Comparison of ENCODE assay signal across 8 cellular contexts in the genomic region with DNA sequence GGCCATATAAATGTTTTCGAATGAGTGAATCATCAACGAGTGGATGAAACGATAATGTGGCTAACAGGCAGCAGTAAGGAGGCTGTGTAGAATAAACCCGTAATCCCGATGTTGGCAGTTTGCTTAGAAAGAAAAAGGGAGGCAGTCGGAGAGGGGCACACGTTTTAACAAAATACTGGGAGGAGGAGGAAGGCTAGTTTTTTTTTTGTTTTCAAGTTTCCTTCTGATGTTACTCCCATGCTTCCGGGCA. TPM values are rescaled to one million over a fixed set of nuclear protein-coding genes. Genes with fewer than 3 reads are reported as not detected.
DNase-seq lines count a peak whose midpoint lies in the region; ATAC-seq and TF ChIP-seq lines count a peak whose summit lies in the region.

No MANE protein-coding gene starts in this region.

- H3K9ac ChIP-seq in HCT116 (ENCODE audit: low read length) (peak overlapping the region; percentile 89), smooth muscle cell (ENCODE audit: low read depth) (no peak overlapping the region)

- BruUV-seq in HCT116 (replicated peaks; lab: Mats Ljungman, UMichigan): no TSS peak

- H3K9me3 ChIP-seq in HCT116 (ENCODE audit: control insufficient read depth in 1 of 2, insufficient read depth in 1 of 2, low read depth in 1 of 2, low read length in 2 of 2) (no peaks in the 10 kb centered on the region), right atrium auricular region (no peaks in the 10 kb centered on the region), smooth muscle cell (replicated peaks; ENCODE audit: low read depth) (no peaks in the 10 kb centered on the region)

- H3K4me3 ChIP-seq in HCT116 (replicated peaks in 1 of 2; ENCODE audit: low read depth in 1 of 2, low read length in 2 of 2) (peak overlapping the region; percentile 80 to 86), WI38 (ENCODE audit: low read depth, low read length) (peak overlapping the region; percentile 82), right atrium auricular region (peak overlapping the region; percentile 85 to 91), smooth muscle cell (peak overlapping the region; percentile 82)

- H3K4me2 ChIP-seq in HCT116 (ENCODE audit: low read length) (peak overlapping the region; percentile 84), smooth muscle cell (peak overlapping the region; percentile 85)

- H3K27me3 ChIP-seq in HCT116 (ENCODE audit: insufficient read depth, low read length) (no peaks in the 10 kb centered on the region), right atrium auricular region (no peaks in the 10 kb centered on the region), smooth muscle cell (ENCODE audit: low read depth) (no peaks in the 10 kb centered on the region)

- CTCF ChIA-PET in HCT116 (lab: Charles Lee): interaction anchor here (0.8 to 3.3 kb wide), 3 partner anchors 12 to 67 kb away, joined by 3 to 16 read pairs (median 11); no protein-coding TSS in a partner anchor

- ATAC-seq in HCT116 (no peak), GM18498 (IDR thresholded peaks at IDR 0.05; ENCODE audit: unreplicated experiment) (no peak)

- peaks cover 45% of the 10 kb centered on the region for H3K79me2 ChIP-seq in HCT116 (ENCODE audit: insufficient read depth, low read length)
- H3K79me2 ChIP-seq in smooth muscle cell (ENCODE audit: low read depth): peaks cover 38% of the 10 kb centered on the region

- H3K36me3 ChIP-seq in HCT116 (ENCODE audit: control insufficient read depth in 1 of 2, insufficient read depth in 2 of 2, low read length in 2 of 2) (0 out of 4 replicates have a peak, but pooled peaks cover 0 to 4% of the 10 kb centered on the region in 2 experiments), right atrium auricular region (no peaks in the 10 kb centered on the region), smooth muscle cell (ENCODE audit: low read depth) (no peaks in the 10 kb centered on the region)

- no peaks in the 10 kb centered on the region for H3K9me2 ChIP-seq in HCT116 (ENCODE audit: insufficient read depth)

- intact Hi-C loops in HCT116 (cut with micrococcal nuclease): loop anchor here (5.0 kb wide), 1 partner anchor 65 kb away; no protein-coding TSS in a partner anchor

- TF ChIP-seq RAD21 in HCT116 (IDR thresholded peaks at IDR 0.05; ENCODE audit: low read depth): no peak

- TF ChIP-seq CTCF in HCT116 (IDR thresholded peaks at IDR 0.05 in 2 of 3, conservative IDR thresholded peaks at IDR 0.05 in 1 of 3; ENCODE audit: borderline replicate concordance in 1 of 3, insufficient read depth in 1 of 3, low read depth in 2 of 3, low read length in 2 of 3) (no peak), WI38 (IDR thresholded peaks at IDR 0.05; ENCODE audit: low read depth, low read length) (no peak), right atrium auricular region (IDR thresholded peaks at IDR 0.05) (no peak), smooth muscle cell (IDR thresholded peaks at IDR 0.05; ENCODE audit: borderline replicate concordance, insufficient read depth, poor library complexity, severe bottlenecking) (no peak)

- H3K27ac ChIP-seq in HCT116 (ENCODE audit: low read depth, low read length) (peak overlapping the region; percentile 56; the same call in 1 of the 2 replicates), right atrium auricular region (peak overlapping the region; percentile 33 to 54), smooth muscle cell (ENCODE audit: low read depth) (peak overlapping the region; percentile 3)

- 5% methylated on average over 8 of the region's 8 CpGs for WGBS in smooth muscle cell (ENCODE audit: low lambda C conversion rate)

- RAD21 ChIA-PET in HCT116 (lab: Charles Lee; ENCODE audit: low non-redundant PET in 1 of 2, low total read pairs in 2 of 2, uncharacterized antibody in 2 of 2, unreplicated experiment in 2 of 2): no interaction called here

- POLR2A ChIA-PET in HCT116 (lab: Charles Lee): interaction anchor here (1.1 kb wide), 1 partner anchor 64 kb away, joined by 3 read pairs; no protein-coding TSS in a partner anchor

- no peaks in the 10 kb centered on the region for H4K20me1 ChIP-seq in HCT116 (ENCODE audit: insufficient read depth)
- no peaks in the 10 kb centered on the region for H4K20me1 ChIP-seq in smooth muscle cell (ENCODE audit: low read depth)

- H3K4me1 ChIP-seq in HCT116 (ENCODE audit: control insufficient read depth in 1 of 2, insufficient read depth in 2 of 2, low read length in 2 of 2) (peaks cover 13 to 25% of the 10 kb centered on the region in 2 experiments; a peak in 3 of 4 replicates), right atrium auricular region (peaks cover 0 to 18% of the 10 kb centered on the region in 2 donors), smooth muscle cell (ENCODE audit: low read depth) (peaks cover 6% of the 10 kb centered on the region)

- no peaks in the 10 kb centered on the region for H3F3A ChIP-seq in smooth muscle cell (ENCODE audit: low read depth)

- DNase-seq in HCT116 (ENCODE audit: low read depth, low spot score): no peak
- no peak for DNase-seq in right atrium auricular region (ENCODE audit: low spot score)
- no peak for DNase-seq in smooth muscle cell (lab: John Stamatoyannopoulos, UW; ENCODE audit: unreplicated experiment)
- DNase-seq in NCI-H1105 (lab: John Stamatoyannopoulos, UW): no peak
- DNase-seq in NCI-H1436 treated with DMSO at 0.1 percent for 48 hours (lab: John Stamatoyannopoulos, UW): no peak
- DNase-seq in GM19240 (ENCODE audit: insufficient read length, low spot score): no peak

- H2AFZ ChIP-seq in HCT116 (ENCODE audit: low read depth, low read length, poor library complexity, severe bottlenecking) (peak overlapping the region; percentile 9), smooth muscle cell (ENCODE audit: low read depth) (peak overlapping the region; percentile 84)

- TF ChIP-seq POLR2A in HCT116 (IDR thresholded peaks at IDR 0.05; ENCODE audit: borderline replicate concordance, extremely low read depth, insufficient read depth, insufficient read length): no peak

TF ChIP-seq in HCT116, 20 proteins besides CTCF, POLR2A, EP300 and RAD21 (continues in another document):
- TF ChIP-seq, protein P1, sequence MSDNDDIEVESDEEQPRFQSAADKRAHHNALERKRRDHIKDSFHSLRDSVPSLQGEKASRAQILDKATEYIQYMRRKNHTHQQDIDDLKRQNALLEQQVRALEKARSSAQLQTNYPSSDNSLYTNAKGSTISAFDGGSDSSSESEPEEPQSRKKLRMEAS (IDR thresholded peaks at IDR 0.05): no peak
- TF ChIP-seq ZNF274 (IDR thresholded peaks at IDR 0.05; ENCODE audit: low read depth, low read length): no peak
- TF ChIP-seq ZFX (IDR thresholded peaks at IDR 0.05): no peak
- TF ChIP-seq, protein P2, sequence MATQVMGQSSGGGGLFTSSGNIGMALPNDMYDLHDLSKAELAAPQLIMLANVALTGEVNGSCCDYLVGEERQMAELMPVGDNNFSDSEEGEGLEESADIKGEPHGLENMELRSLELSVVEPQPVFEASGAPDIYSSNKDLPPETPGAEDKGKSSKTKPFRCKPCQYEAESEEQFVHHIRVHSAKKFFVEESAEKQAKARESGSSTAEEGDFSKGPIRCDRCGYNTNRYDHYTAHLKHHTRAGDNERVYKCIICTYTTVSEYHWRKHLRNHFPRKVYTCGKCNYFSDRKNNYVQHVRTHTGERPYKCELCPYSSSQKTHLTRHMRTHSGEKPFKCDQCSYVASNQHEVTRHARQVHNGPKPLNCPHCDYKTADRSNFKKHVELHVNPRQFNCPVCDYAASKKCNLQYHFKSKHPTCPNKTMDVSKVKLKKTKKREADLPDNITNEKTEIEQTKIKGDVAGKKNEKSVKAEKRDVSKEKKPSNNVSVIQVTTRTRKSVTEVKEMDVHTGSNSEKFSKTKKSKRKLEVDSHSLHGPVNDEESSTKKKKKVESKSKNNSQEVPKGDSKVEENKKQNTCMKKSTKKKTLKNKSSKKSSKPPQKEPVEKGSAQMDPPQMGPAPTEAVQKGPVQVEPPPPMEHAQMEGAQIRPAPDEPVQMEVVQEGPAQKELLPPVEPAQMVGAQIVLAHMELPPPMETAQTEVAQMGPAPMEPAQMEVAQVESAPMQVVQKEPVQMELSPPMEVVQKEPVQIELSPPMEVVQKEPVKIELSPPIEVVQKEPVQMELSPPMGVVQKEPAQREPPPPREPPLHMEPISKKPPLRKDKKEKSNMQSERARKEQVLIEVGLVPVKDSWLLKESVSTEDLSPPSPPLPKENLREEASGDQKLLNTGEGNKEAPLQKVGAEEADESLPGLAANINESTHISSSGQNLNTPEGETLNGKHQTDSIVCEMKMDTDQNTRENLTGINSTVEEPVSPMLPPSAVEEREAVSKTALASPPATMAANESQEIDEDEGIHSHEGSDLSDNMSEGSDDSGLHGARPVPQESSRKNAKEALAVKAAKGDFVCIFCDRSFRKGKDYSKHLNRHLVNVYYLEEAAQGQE (IDR thresholded peaks at IDR 0.05; ENCODE audit: low read depth): no peak
- TF ChIP-seq, protein P3, sequence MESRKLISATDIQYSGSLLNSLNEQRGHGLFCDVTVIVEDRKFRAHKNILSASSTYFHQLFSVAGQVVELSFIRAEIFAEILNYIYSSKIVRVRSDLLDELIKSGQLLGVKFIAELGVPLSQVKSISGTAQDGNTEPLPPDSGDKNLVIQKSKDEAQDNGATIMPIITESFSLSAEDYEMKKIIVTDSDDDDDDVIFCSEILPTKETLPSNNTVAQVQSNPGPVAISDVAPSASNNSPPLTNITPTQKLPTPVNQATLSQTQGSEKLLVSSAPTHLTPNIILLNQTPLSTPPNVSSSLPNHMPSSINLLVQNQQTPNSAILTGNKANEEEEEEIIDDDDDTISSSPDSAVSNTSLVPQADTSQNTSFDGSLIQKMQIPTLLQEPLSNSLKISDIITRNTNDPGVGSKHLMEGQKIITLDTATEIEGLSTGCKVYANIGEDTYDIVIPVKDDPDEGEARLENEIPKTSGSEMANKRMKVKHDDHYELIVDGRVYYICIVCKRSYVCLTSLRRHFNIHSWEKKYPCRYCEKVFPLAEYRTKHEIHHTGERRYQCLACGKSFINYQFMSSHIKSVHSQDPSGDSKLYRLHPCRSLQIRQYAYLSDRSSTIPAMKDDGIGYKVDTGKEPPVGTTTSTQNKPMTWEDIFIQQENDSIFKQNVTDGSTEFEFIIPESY (IDR thresholded peaks at IDR 0.05; ENCODE audit: extremely low read depth, insufficient replicate concordance, low read length): no peak
- no peak for TF ChIP-seq JUND (IDR thresholded peaks at IDR 0.05)
- no peak for TF ChIP-seq SP1 (IDR thresholded peaks at IDR 0.05; ENCODE audit: low read depth)
- no peak for TF ChIP-seq POLR2AphosphoS5 (IDR thresholded peaks at IDR 0.05; ENCODE audit: low read depth, low read length)
- no peak for TF ChIP-seq ELF1 (IDR thresholded peaks at IDR 0.05; ENCODE audit: borderline replicate concordance, low read depth)
- no peak for TF ChIP-seq EZH2phosphoT487 (IDR thresholded peaks at IDR 0.05; ENCODE audit: borderline replicate concordance)

RNA-seq across cellular contexts. Expression of a gene that starts 0.5 kb away (rescaled TPM):
- total RNA-seq in HCT116 (2021; ENCODE audit: unreplicated experiment) (54.9 TPM), right atrium auricular region (1 to 10 TPM; 4.3 to 8.9 TPM), smooth muscle cell (31.6 and 35.6 TPM in 2 replicates)
- polyA plus RNA-seq in HCT116 (2012): 11.9 and 17.4 TPM in 2 replicates
- polyA plus RNA-seq in smooth muscle cell: 18.5 and 21.3 TPM in 2 replicates

RNA-seq across cellular contexts. Expression of a gene that starts 33.4 kb away (rescaled TPM):
- total RNA-seq in HCT116 (2021; ENCODE audit: unreplicated experiment) (274 TPM), right atrium auricular region (under 1 TPM in 1 of 2 donors, not detected in 1; 0.47 TPM), smooth muscle cell (23.4 and 26.3 TPM in 2 replicates)
- polyA plus RNA-seq in HCT116 (2012): 191 and 235 TPM in 2 replicates
- 6.6 and 60.1 TPM in 2 replicates for polyA plus RNA-seq in smooth muscle cell

Comparison
In these comparisons a context has a peak if more than half of its experiments do, and no peak if none do; other contexts are left out.
1. H3K27ac ChIP-seq: peak in every context shown above with its lines; median percentile 56 in HCT116; 44 in right atrium auricular region; 3 in smooth muscle cell.
2. RNA of a gene that starts 33.4 kb away (total RNA-seq): 274 TPM in HCT116 (single experiment) and 23.4 to 26.3 TPM in smooth muscle cell; 0.47 TPM in right atrium auricular region; every median in the first group is over 10 times any median in the second.
3. Peak in every context shown above with its lines, with median percentiles within 50 percentile points of each other: H3K4me3 ChIP-seq.